ENCODE assay signal across 13 cellular contexts in genomic region chr15:85607141-85607806, GRCh38.
DNase-seq lines count a peak whose midpoint lies in the region; ATAC-seq, FAIRE-seq and TF ChIP-seq lines count a peak whose summit lies in the region.
"Had no signal": no experiment of that assay in that cellular context is flagged by ENCODE, and none has a peak within 500 bp of the region (broad histone marks: within the 10 kb centered on the region; RNA-seq: fewer than 3 reads in every experiment).

No MANE protein-coding gene starts in this region.

- H3K27ac ChIP-seq in HepG2 (ENCODE audit: extremely low read length, insufficient read depth, low read length) (no peak overlapping the region), subcutaneous abdominal adipose tissue (ENCODE audit: low read depth, low read length) (peak overlapping the region; percentile 76)

- H3K9me3 ChIP-seq in HepG2 (ENCODE audit: low read length): no peaks in the 10 kb centered on the region
- H3K9me3 ChIP-seq in subcutaneous abdominal adipose tissue (ENCODE audit: control insufficient read depth in 5 of 5, low read length in 5 of 5): no peaks in the 10 kb centered on the region

- H3K27me3 ChIP-seq in HepG2 (ENCODE audit: control insufficient read depth in 1 of 2, insufficient read depth in 2 of 2, low read length in 2 of 2) (no peaks in the 10 kb centered on the region), subcutaneous abdominal adipose tissue (ENCODE audit: control insufficient read depth in 5 of 5, insufficient read depth in 4 of 5, low read length in 5 of 5) (no peaks in the 10 kb centered on the region)

- no peak for DNase-seq in activated CD8-positive, alpha-beta memory T cell treated with anti-CD3 and anti-CD28 coated beads, Interleukin-2, amount 10 ng/mL, durations not matched to agents 7 days and 5 days
- no peak for DNase-seq in activated CD8-positive, alpha-beta memory T cell treated with anti-CD3 and anti-CD28 coated beads, Interleukin-2, amount 50 U/mL, for 48 hours
- DNase-seq in HepG2 (ENCODE audit: low spot score) (peak; percentile 27), NCI-H510A (lab: John Stamatoyannopoulos, UW) (no peak), NCI-H2196 (lab: John Stamatoyannopoulos, UW; ENCODE audit: unreplicated experiment) (no peak), DMS153 treated with DMSO at 0.1 percent for 48 hours (lab: John Stamatoyannopoulos, UW; ENCODE audit: unreplicated experiment) (no peak)
- DNase-seq: activated CD8-positive, alpha-beta memory T cell treated with anti-CD3 and anti-CD28 coated beads, Interleukin-2, amount 50 U/mL, for 4 hours; effector CD4-positive, alpha-beta T cell; left cardiac atrium; NCI-H2029 treated with DMSO at 0.1 percent for 48 hours had no signal

- no peaks in the 10 kb centered on the region for H4K20me1 ChIP-seq in HepG2 (ENCODE audit: insufficient read depth, low read length)

- H3K27me3 Mint-ChIP-seq in activated CD8-positive, alpha-beta memory T cell treated with anti-CD3 and anti-CD28 coated beads, Interleukin-2, amount 10 ng/mL, durations not matched to agents 7 days and 5 days: no peaks in the 10 kb centered on the region
- H3K27me3 Mint-ChIP-seq in activated naive CD8-positive, alpha-beta T cell: no peaks in the 10 kb centered on the region

- no peak overlapping the region for H3K4me3 Mint-ChIP-seq in activated CD8-positive, alpha-beta memory T cell treated with anti-CD3 and anti-CD28 coated beads, Interleukin-2, amount 10 ng/mL, durations not matched to agents 7 days and 5 days
- H3K4me3 Mint-ChIP-seq in activated naive CD8-positive, alpha-beta T cell: peak overlapping the region; percentile 11

- no peak for TF ChIP-seq CTCF in HepG2 (CRISPR knock-in tag; IDR thresholded peaks at IDR 0.05)

- TF ChIP-seq RAD21 in HepG2 (CRISPR knock-in tag; IDR thresholded peaks at IDR 0.05): no peak

- no peak overlapping the region for H2AFZ ChIP-seq in HepG2 (ENCODE audit: low read length)

- intact Hi-C loops in HepG2 (cut with micrococcal nuclease; ENCODE audit: unreplicated experiment): no loop called here

- H3K4me2 ChIP-seq in HepG2 (ENCODE audit: low read depth, low read length): no peak overlapping the region

- H3K4me3 ChIP-seq in HepG2 (replicated peaks in 1 of 3; ENCODE audit: insufficient read depth in 1 of 3, low read depth in 2 of 3, low read length in 3 of 3) (no peak overlapping the region), subcutaneous abdominal adipose tissue (ENCODE audit: low read depth in 1 of 5, low read length in 5 of 5) (no peak overlapping the region)

- no TSS peak for BruUV-seq in HepG2 (replicated peaks; lab: Mats Ljungman, UMichigan)

- POLR2A ChIA-PET in HepG2 (lab: Yijun Ruan, JAX): no interaction called here

- H3K4me1 ChIP-seq in HepG2 (ENCODE audit: insufficient read depth, low read length): peaks cover 18% of the 10 kb centered on the region
- peaks cover 2 to 25% (median 23%) of the 10 kb centered on the region in 5 donors for H3K4me1 ChIP-seq in subcutaneous abdominal adipose tissue (ENCODE audit: control insufficient read depth in 5 of 5, insufficient read depth in 5 of 5, low read length in 5 of 5)

- TF ChIP-seq EP300 in HepG2 (IDR thresholded peaks at IDR 0.05; ENCODE audit: low read depth in 2 of 2, low read length in 2 of 2) (no peak), HepG2 (CRISPR knock-in tag; IDR thresholded peaks at IDR 0.05; ENCODE audit: borderline replicate concordance) (no peak)

- ATAC-seq in activated CD8-positive, alpha-beta memory T cell treated with anti-CD3 and anti-CD28 coated beads, Interleukin-2, amount 10 ng/mL, durations not matched to agents 7 days and 5 days: peak; percentile 83
- no peak for ATAC-seq in HepG2

- TF ChIP-seq POLR2A in HepG2 (IDR thresholded peaks at IDR 0.05; ENCODE audit: insufficient read depth in 1 of 2, low read depth in 2 of 2, low read length in 2 of 2): no peak

- H3K4me1 Mint-ChIP-seq in activated CD8-positive, alpha-beta memory T cell treated with anti-CD3 and anti-CD28 coated beads, Interleukin-2, amount 10 ng/mL, durations not matched to agents 7 days and 5 days: peaks cover 45% of the 10 kb centered on the region
- peaks cover 22% of the 10 kb centered on the region for H3K4me1 Mint-ChIP-seq in activated naive CD8-positive, alpha-beta T cell (ENCODE audit: low read depth)

- no peak for FAIRE-seq in HepG2 (lab: Jason Lieb, UNC)
- FAIRE-seq: urothelium cell line had no signal

- in situ Hi-C loops in HepG2 (cut with HindIII; ENCODE audit: extremely low pct_ligation_motif_present, low pct_unique_long_range_greater_than_20kb): loop anchor here (25.0 kb wide), 1 partner anchor 230 kb away; no protein-coding TSS in a partner anchor

- peak overlapping the region; percentile 76 for H3K27ac Mint-ChIP-seq in activated CD8-positive, alpha-beta memory T cell treated with anti-CD3 and anti-CD28 coated beads, Interleukin-2, amount 10 ng/mL, durations not matched to agents 7 days and 5 days
- H3K27ac Mint-ChIP-seq in activated naive CD8-positive, alpha-beta T cell: peak overlapping the region; percentile 64

- peaks cover 0 to 11% of the 10 kb centered on the region in 2 experiments; a peak in 3 of 5 replicates for H3K36me3 ChIP-seq in HepG2 (replicated peaks in 1 of 2; ENCODE audit: control insufficient read depth in 1 of 2, insufficient read depth in 2 of 2, low read length in 2 of 2)
- H3K36me3 ChIP-seq in subcutaneous abdominal adipose tissue (ENCODE audit: control insufficient read depth in 5 of 5, insufficient read depth in 5 of 5, low read length in 5 of 5): peaks cover 0 to 10% (median 7%) of the 10 kb centered on the region in 5 donors

- H3K9ac ChIP-seq in HepG2 (ENCODE audit: insufficient read depth, low read depth, low read length) (no peak overlapping the region), subcutaneous abdominal adipose tissue (ENCODE audit: low read length in 5 of 5) (peak overlapping the region in 1 of 5 donors; percentile 7)

- CTCF ChIA-PET in activated CD8-positive, alpha-beta memory T cell treated with anti-CD3 and anti-CD28 coated beads, Interleukin-2, amount 10 ng/mL, durations not matched to agents 7 days and 5 days (lab: Charles Lee): interaction anchor here (0.9 to 1.6 kb wide), 4 partner anchors 9 to 311 kb away, joined by 3 to 4 read pairs (median 3); no protein-coding TSS in a partner anchor
- CTCF ChIA-PET in HepG2 (lab: Yijun Ruan, JAX; ENCODE audit: low intra/inter-chr PET ratio, low total read pairs): no interaction called here

- 51% methylated on average over 2 of the region's 2 CpGs for WGBS in HepG2 (ENCODE audit: low lambda C conversion rate)

- H3K9me3 Mint-ChIP-seq in activated CD8-positive, alpha-beta memory T cell treated with anti-CD3 and anti-CD28 coated beads, Interleukin-2, amount 10 ng/mL, durations not matched to agents 7 days and 5 days (ENCODE audit: low read depth): no peaks in the 10 kb centered on the region
- H3K9me3 Mint-ChIP-seq in activated naive CD8-positive, alpha-beta T cell (ENCODE audit: low read depth): no peaks in the 10 kb centered on the region

- H3K79me2 ChIP-seq in HepG2 (ENCODE audit: insufficient read depth, low read length): no peaks in the 10 kb centered on the region

- H3K36me3 Mint-ChIP-seq in activated CD8-positive, alpha-beta memory T cell treated with anti-CD3 and anti-CD28 coated beads, Interleukin-2, amount 10 ng/mL, durations not matched to agents 7 days and 5 days: peaks cover 32% of the 10 kb centered on the region
- peaks cover 18% of the 10 kb centered on the region for H3K36me3 Mint-ChIP-seq in activated naive CD8-positive, alpha-beta T cell

TF ChIP-seq in HepG2, 621 proteins besides CTCF, POLR2A, EP300 and RAD21:
- no peak for TF ChIP-seq ZNF713 (CRISPR knock-in tag; IDR thresholded peaks at IDR 0.05)
- no peak for TF ChIP-seq LRRFIP1 (CRISPR knock-in tag; conservative IDR thresholded peaks at IDR 0.05)
- TF ChIP-seq ZNF431 (CRISPR knock-in tag; IDR thresholded peaks at IDR 0.05; ENCODE audit: borderline replicate concordance, low read depth): no peak
- 0 out of 2 replicates have a peak, but pooled peaks have one; percentile 27 for TF ChIP-seq ZNF629 (CRISPR knock-in tag; conservative IDR thresholded peaks at IDR 0.05)
- no peak for TF ChIP-seq STAT5B (CRISPR knock-in tag; IDR thresholded peaks at IDR 0.05)
- no peak for TF ChIP-seq MTF2 (CRISPR knock-in tag; IDR thresholded peaks at IDR 0.05; ENCODE audit: borderline replicate concordance)
- TF ChIP-seq FOXC1 (CRISPR knock-in tag; IDR thresholded peaks at IDR 0.05; ENCODE audit: borderline replicate concordance): no peak
- TF ChIP-seq RAD51 (IDR thresholded peaks at IDR 0.05; ENCODE audit: borderline replicate concordance): no peak
